16 cellular contexts compared by ENCODE assay signal in the genomic region with DNA sequence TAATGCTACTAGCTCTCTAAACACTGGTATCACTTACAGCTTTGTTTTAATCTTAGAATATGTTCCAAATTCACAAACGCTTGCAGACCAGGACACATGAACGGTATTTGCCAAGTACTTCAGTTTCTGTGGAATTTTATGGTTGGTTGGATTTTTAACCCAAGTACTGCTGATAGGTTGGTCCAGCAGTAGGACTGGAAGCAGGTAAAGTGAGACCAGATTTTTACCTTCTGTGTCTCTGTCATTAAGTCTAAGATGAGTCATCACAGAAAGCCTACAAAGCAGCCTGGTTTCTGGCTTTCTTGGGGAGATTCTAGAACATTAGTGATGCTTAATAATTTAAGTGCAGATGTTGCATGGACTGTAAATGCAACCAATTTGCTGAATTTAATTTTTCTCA.
"Had no signal": no experiment of that assay in that cellular context is flagged by ENCODE, and none has a peak within 500 bp of the region (broad histone marks: within the 10 kb centered on the region; RNA-seq: fewer than 3 reads in every experiment).

No MANE protein-coding gene starts in this region.

- H3K36me3 Mint-ChIP-seq: activated naive CD4-positive, alpha-beta T cell treated with anti-CD3 and anti-CD28 coated beads, Interleukin-2, amount 50 U/mL, for 72 hours; brain; natural killer cell; stimulated activated naive B cell treated with anti-CD40 and anti-IgM and Interleukin-4, amounts not matched to agents 10 μg/mL and 1 μg/mL and 100 μg/mL, for 72 hours had no signal

- H3K4me1 ChIP-seq: right lobe of liver, transverse colon had no signal

- ATAC-seq: activated naive CD4-positive, alpha-beta T cell treated with anti-CD3 and anti-CD28 coated beads, Interleukin-2, amount 50 U/mL, for 72 hours; effector memory CD8-positive, alpha-beta T cell; esophagus mucosa; natural killer cell; right lobe of liver; stimulated activated naive B cell treated with anti-CD40 and anti-IgM and Interleukin-4, amounts not matched to agents 10 μg/mL and 1 μg/mL and 100 μg/mL, for 72 hours had no signal

- H3K36me3 ChIP-seq: right lobe of liver, transverse colon had no signal

- H3K4me1 Mint-ChIP-seq: natural killer cell; stimulated activated naive B cell treated with anti-CD40 and anti-IgM and Interleukin-4, amounts not matched to agents 10 μg/mL and 1 μg/mL and 100 μg/mL, for 72 hours had no signal

- H3K9me3 Mint-ChIP-seq: natural killer cell had no signal

- H3K27me3 ChIP-seq: right lobe of liver, transverse colon had no signal

- H3K9me3 ChIP-seq: transverse colon had no signal

- H3K27ac Mint-ChIP-seq: activated naive CD4-positive, alpha-beta T cell treated with anti-CD3 and anti-CD28 coated beads, Interleukin-2, amount 50 U/mL, for 72 hours; brain; dendritic cell treated with granulocyte-macrophage colony-stimulating factor and Interleukin-4, amounts not matched to agents 40 ng/mL and 50 ng/mL, for 4 days; effector memory CD8-positive, alpha-beta T cell; natural killer cell; stimulated activated naive B cell treated with anti-CD40 and anti-IgM and Interleukin-4, amounts not matched to agents 10 μg/mL and 1 μg/mL and 100 μg/mL, for 72 hours had no signal

- H3K4me3 Mint-ChIP-seq: brain; dendritic cell treated with granulocyte-macrophage colony-stimulating factor and Interleukin-4, amounts not matched to agents 40 ng/mL and 50 ng/mL, for 4 days; effector memory CD8-positive, alpha-beta T cell; natural killer cell; stimulated activated naive B cell treated with anti-CD40 and anti-IgM and Interleukin-4, amounts not matched to agents 10 μg/mL and 1 μg/mL and 100 μg/mL, for 72 hours had no signal

- H3K27ac ChIP-seq: right lobe of liver, transverse colon had no signal

- DNase-seq: activated CD4-positive, alpha-beta T cell treated with anti-CD3 and anti-CD28 coated beads, Interleukin-2, amount 50 U/mL, for 4 hours; activated CD4-positive, CD25-positive, alpha-beta regulatory T cell treated with anti-CD3 and anti-CD28 coated beads, Interleukin-2, amount 50 U/mL, for 72 hours; activated effector memory CD4-positive, alpha-beta T cell treated with Interleukin-2 at 50 U/mL for 16 hours; activated T-cell treated with anti-CD3 and anti-CD28 coated beads, Interleukin-2, amount 50 U/mL, for 1 hour; amniotic stem cell; cerebellar nuclear complex; effector memory CD8-positive, alpha-beta T cell; glutamatergic neuron; natural killer cell; right lobe of liver; stimulated activated naive B cell treated with anti-CD40 and anti-IgM and Interleukin-4, amounts not matched to agents 10 μg/mL and 1 μg/mL and 100 μg/mL, for 72 hours; transverse colon had no signal

- H3K27me3 Mint-ChIP-seq: brain; stimulated activated naive B cell treated with anti-CD40 and anti-IgM and Interleukin-4, amounts not matched to agents 10 μg/mL and 1 μg/mL and 100 μg/mL, for 72 hours had no signal

- H3K4me3 ChIP-seq: right lobe of liver, transverse colon had no signal
